In the genomic region with DNA sequence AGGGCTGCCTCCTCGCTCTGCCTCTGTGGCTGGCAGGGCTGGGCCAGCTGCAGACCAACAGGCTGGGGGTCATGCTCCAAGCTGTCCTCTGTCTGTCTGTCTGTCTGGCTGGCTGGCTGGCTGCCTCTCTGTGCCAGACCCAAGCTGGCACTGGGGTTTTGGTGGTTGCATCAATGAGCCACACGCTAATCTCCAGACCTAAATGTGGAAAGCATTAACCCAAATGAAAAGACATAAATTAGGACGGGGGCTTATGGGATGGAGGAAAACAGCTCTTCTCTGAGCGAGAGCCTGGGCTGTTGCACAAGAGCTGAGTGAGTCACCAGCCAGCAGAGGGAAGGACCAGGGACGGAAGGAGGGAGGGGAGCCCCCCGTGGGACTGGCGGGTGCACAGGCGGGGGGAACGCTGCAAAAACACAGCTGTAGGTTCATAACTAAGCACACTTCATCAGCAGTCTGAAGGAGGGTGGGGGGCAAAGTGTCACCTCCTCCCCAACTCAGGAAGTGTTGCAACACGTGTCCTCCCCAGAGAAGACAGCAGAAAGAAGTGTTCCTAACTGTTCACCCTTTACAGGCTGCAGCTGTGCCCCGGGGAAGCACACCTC, we compare ENCODE assay signal across 8 cellular contexts.
DNase-seq lines count a peak whose midpoint lies in the region; ATAC-seq lines count a peak whose summit lies in the region.

No MANE protein-coding gene starts in this region.

- CTCF ChIA-PET in activated CD8-positive, alpha-beta memory T cell treated with anti-CD3 and anti-CD28 coated beads, Interleukin-2, amount 10 ng/mL, durations not matched to agents 7 days and 5 days (lab: Charles Lee): no interaction called here

- peaks cover 3% of the 10 kb centered on the region for H3K27me3 Mint-ChIP-seq in activated CD8-positive, alpha-beta memory T cell treated with anti-CD3 and anti-CD28 coated beads, Interleukin-2, amount 10 ng/mL, durations not matched to agents 7 days and 5 days
- H3K27me3 Mint-ChIP-seq in naive thymus-derived CD8-positive, alpha-beta T cell: no peaks in the 10 kb centered on the region
- H3K27me3 Mint-ChIP-seq in stimulated activated naive CD8-positive, alpha-beta T cell treated with anti-CD3 and anti-CD28 coated beads, Interleukin-15, amount 100 ng/mL, for 72 hours: no peaks in the 10 kb centered on the region

- peak; percentile 49 for ATAC-seq in GM19452 (IDR thresholded peaks at IDR 0.05; ENCODE audit: unreplicated experiment)
- peak; percentile 76 for ATAC-seq in activated CD8-positive, alpha-beta memory T cell treated with anti-CD3 and anti-CD28 coated beads, Interleukin-2, amount 10 ng/mL, durations not matched to agents 7 days and 5 days
- peak; percentile 79 to 84 for ATAC-seq in naive thymus-derived CD8-positive, alpha-beta T cell
- ATAC-seq in stimulated activated naive CD8-positive, alpha-beta T cell treated with anti-CD3 and anti-CD28 coated beads, Interleukin-15, amount 100 ng/mL, for 72 hours: peak; percentile 86

- H3K4me1 Mint-ChIP-seq in activated CD8-positive, alpha-beta memory T cell treated with anti-CD3 and anti-CD28 coated beads, Interleukin-2, amount 10 ng/mL, durations not matched to agents 7 days and 5 days: peaks cover 32% of the 10 kb centered on the region
- peaks cover 35 to 80% (median 67%) of the 10 kb centered on the region in 4 donors for H3K4me1 Mint-ChIP-seq in naive thymus-derived CD8-positive, alpha-beta T cell
- peaks cover 41% of the 10 kb centered on the region for H3K4me1 Mint-ChIP-seq in stimulated activated naive CD8-positive, alpha-beta T cell treated with anti-CD3 and anti-CD28 coated beads, Interleukin-15, amount 100 ng/mL, for 72 hours

- peak overlapping the region; percentile 15 for H3K27ac Mint-ChIP-seq in activated CD8-positive, alpha-beta memory T cell treated with anti-CD3 and anti-CD28 coated beads, Interleukin-2, amount 10 ng/mL, durations not matched to agents 7 days and 5 days
- H3K27ac Mint-ChIP-seq in naive thymus-derived CD8-positive, alpha-beta T cell: peak overlapping the region; percentile 82 to 97 (median 92)
- H3K27ac Mint-ChIP-seq in stimulated activated naive CD8-positive, alpha-beta T cell treated with anti-CD3 and anti-CD28 coated beads, Interleukin-15, amount 100 ng/mL, for 72 hours: peak overlapping the region; percentile 75 to 82

- H3K9me3 Mint-ChIP-seq in activated CD8-positive, alpha-beta memory T cell treated with anti-CD3 and anti-CD28 coated beads, Interleukin-2, amount 10 ng/mL, durations not matched to agents 7 days and 5 days (ENCODE audit: low read depth): peaks cover 2% of the 10 kb centered on the region
- no peaks in the 10 kb centered on the region for H3K9me3 Mint-ChIP-seq in naive thymus-derived CD8-positive, alpha-beta T cell
- no peaks in the 10 kb centered on the region for H3K9me3 Mint-ChIP-seq in stimulated activated naive CD8-positive, alpha-beta T cell treated with anti-CD3 and anti-CD28 coated beads, Interleukin-15, amount 100 ng/mL, for 72 hours

- H3K36me3 Mint-ChIP-seq in activated CD8-positive, alpha-beta memory T cell treated with anti-CD3 and anti-CD28 coated beads, Interleukin-2, amount 10 ng/mL, durations not matched to agents 7 days and 5 days: no peaks in the 10 kb centered on the region
- H3K36me3 Mint-ChIP-seq in naive thymus-derived CD8-positive, alpha-beta T cell: no peaks in the 10 kb centered on the region

- DNase-seq in LoVo (ENCODE audit: low spot score) (peak; percentile 15), epidermal melanocyte (ENCODE audit: insufficient read length, low spot score) (peak; percentile 93), DMS114 treated with DMSO at 0.1 percent for 48 hours (lab: John Stamatoyannopoulos, UW; ENCODE audit: unreplicated experiment) (no peak), NCI-H2107 treated with DMSO at 0.1 percent for 48 hours (lab: John Stamatoyannopoulos, UW; ENCODE audit: unreplicated experiment) (no peak)
- peak; percentile 55 for DNase-seq in activated CD8-positive, alpha-beta memory T cell treated with anti-CD3 and anti-CD28 coated beads, Interleukin-2, amount 10 ng/mL, durations not matched to agents 7 days and 5 days
- DNase-seq in naive thymus-derived CD8-positive, alpha-beta T cell: peak; percentile 30 to 87 (median 65)
- DNase-seq in stimulated activated naive CD8-positive, alpha-beta T cell treated with anti-CD3 and anti-CD28 coated beads, Interleukin-15, amount 100 ng/mL, for 72 hours: peak; percentile 45 to 64

- POLR2A ChIA-PET in naive thymus-derived CD8-positive, alpha-beta T cell (lab: Charles Lee): interaction anchor here (0.6 to 1.0 kb wide), 2 partner anchors 78 to 109 kb away, joined by 3 to 7 read pairs; no protein-coding TSS in a partner anchor

- H3K4me3 Mint-ChIP-seq in activated CD8-positive, alpha-beta memory T cell treated with anti-CD3 and anti-CD28 coated beads, Interleukin-2, amount 10 ng/mL, durations not matched to agents 7 days and 5 days: no peak overlapping the region
- H3K4me3 Mint-ChIP-seq in naive thymus-derived CD8-positive, alpha-beta T cell: peak overlapping the region; percentile 60 to 86 (median 74)
- peak overlapping the region; percentile 63 to 79 for H3K4me3 Mint-ChIP-seq in stimulated activated naive CD8-positive, alpha-beta T cell treated with anti-CD3 and anti-CD28 coated beads, Interleukin-15, amount 100 ng/mL, for 72 hours

Comparison
In these comparisons a context has a peak if more than half of its experiments do, and no peak if none do; other contexts are left out.
1. DNase-seq: peak in LoVo (single experiment), activated CD8-positive, alpha-beta memory T cell treated with anti-CD3 and anti-CD28 coated beads, Interleukin-2, amount 10 ng/mL, durations not matched to agents 7 days and 5 days (single experiment), epidermal melanocyte (single experiment), naive thymus-derived CD8-positive, alpha-beta T cell (10 of 10) and stimulated activated naive CD8-positive, alpha-beta T cell treated with anti-CD3 and anti-CD28 coated beads, Interleukin-15, amount 100 ng/mL, for 72 hours (2 of 2); none in DMS114 treated with DMSO at 0.1 percent for 48 hours (single experiment) and NCI-H2107 treated with DMSO at 0.1 percent for 48 hours (single experiment).
2. H3K27ac Mint-ChIP-seq: peak in every context shown above with its lines; median percentile 92 in naive thymus-derived CD8-positive, alpha-beta T cell; 78 in stimulated activated naive CD8-positive, alpha-beta T cell treated with anti-CD3 and anti-CD28 coated beads, Interleukin-15, amount 100 ng/mL, for 72 hours; 15 in activated CD8-positive, alpha-beta memory T cell treated with anti-CD3 and anti-CD28 coated beads, Interleukin-2, amount 10 ng/mL, durations not matched to agents 7 days and 5 days.
3. Peak in every context shown above with its lines, with median percentiles within 50 percentile points of each other: ATAC-seq.